ENCODE assay signal across 11 cellular contexts in the genomic region with DNA sequence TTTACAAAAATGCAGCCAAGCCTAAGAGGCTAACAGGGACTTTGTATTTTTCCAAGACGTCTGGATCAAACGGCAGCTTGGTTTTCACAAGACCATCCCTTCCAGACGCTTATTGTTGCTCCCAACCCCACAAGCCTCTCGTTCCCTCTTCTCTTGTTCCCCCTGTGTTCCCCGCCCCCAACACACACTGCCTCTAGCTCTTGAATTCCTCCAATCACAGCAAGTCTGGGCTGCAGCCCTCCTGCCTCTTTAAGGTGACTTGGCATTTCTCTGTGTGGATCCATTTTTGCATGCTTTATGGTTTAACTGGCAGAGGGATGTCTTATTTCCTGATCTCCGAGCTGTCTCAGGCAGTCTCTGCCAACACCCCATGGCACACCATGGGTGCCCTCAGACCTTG.
DNase-seq lines count a peak whose midpoint lies in the region; ATAC-seq, FAIRE-seq and TF ChIP-seq lines count a peak whose summit lies in the region.
"Had no signal": no experiment of that assay in that cellular context is flagged by ENCODE, and none has a peak within 500 bp of the region (broad histone marks: within the 10 kb centered on the region; RNA-seq: fewer than 3 reads in every experiment).

No MANE protein-coding gene starts in this region.

- DNase-seq in AG09309 (ENCODE audit: low read depth) (peak; percentile 32), NCI-H226 (peak; percentile 48), dermis blood vessel endothelial cell (peak; percentile 17), mesendoderm (peak; percentile 51), NCI-H526 (lab: John Stamatoyannopoulos, UW) (no peak), COR-L47 (lab: John Stamatoyannopoulos, UW) (no peak), H54 (ENCODE audit: insufficient read length, low spot score) (no peak)
- DNase-seq: NCI-H345 had no signal

- no peak overlapping the region for H3K9ac ChIP-seq in mesendoderm (ENCODE audit: low read length)

- H3K56ac ChIP-seq in mesendoderm (ENCODE audit: low read length), result peak overlapping the region; percentile 53

- H2BK120ac ChIP-seq in mesendoderm (ENCODE audit: low read depth, low read length), result no peak overlapping the region

- H4K8ac ChIP-seq in mesendoderm (ENCODE audit: low read depth, low read length), result no peak overlapping the region

- peak overlapping the region; percentile 58 for H2BK5ac ChIP-seq in mesendoderm (ENCODE audit: low read length)

- H3K23ac ChIP-seq in mesendoderm (ENCODE audit: low read length), result no peak overlapping the region

- TF ChIP-seq CTCF in AG09309 (IDR thresholded peaks at IDR 0.05; ENCODE audit: control insufficient read depth, insufficient read depth, low read depth, low read length, missing control alignments), result no peak

- WGBS in mesendoderm (ENCODE audit: extremely low coverage, insufficient coverage, low lambda C conversion rate), result no CpG with 5 or more reads among the region's 6 CpGs

- H3K36me3 ChIP-seq in mesendoderm (ENCODE audit: control insufficient read depth, insufficient read depth, low read length), result no peaks in the 10 kb centered on the region

- no peak overlapping the region for H4K5ac ChIP-seq in mesendoderm (ENCODE audit: low read length)

- no peak overlapping the region for H3K27ac ChIP-seq in mesendoderm (ENCODE audit: low read depth, low read length)

- TF ChIP-seq POLR2A in H54 (IDR thresholded peaks at IDR 0.05; ENCODE audit: low read depth, low read length), result no peak; the same call in 1 of the 2 replicates

- no peak overlapping the region for H3K18ac ChIP-seq in mesendoderm (ENCODE audit: low read length)

- ATAC-seq in HG03280 (IDR thresholded peaks at IDR 0.05; ENCODE audit: unreplicated experiment), result no peak
- ATAC-seq: activated CD4-positive, CD25-positive, alpha-beta regulatory T cell treated with anti-CD3 and anti-CD28 coated beads, Interleukin-2, amount 50 U/mL, for 24 hours had no signal

- H3K4me3 ChIP-seq in AG09309 (ENCODE audit: control insufficient read depth, low read depth, low read length) (no peak overlapping the region), mesendoderm (ENCODE audit: low read length) (no peak overlapping the region)

- H3K79me1 ChIP-seq in mesendoderm (ENCODE audit: low read length), result no peaks in the 10 kb centered on the region

- peaks cover 7% of the 10 kb centered on the region for H3K4me1 ChIP-seq in mesendoderm (ENCODE audit: control insufficient read depth, low read depth, low read length)

- H3K79me2 ChIP-seq in mesendoderm (ENCODE audit: control insufficient read depth, insufficient read depth, low read length), result no peaks in the 10 kb centered on the region

- H2BK15ac ChIP-seq in mesendoderm (replicated peaks; ENCODE audit: low read depth), result no peak overlapping the region

- H2AK5ac ChIP-seq in mesendoderm (ENCODE audit: low read length), result no peak overlapping the region

- H3K4ac ChIP-seq in mesendoderm (ENCODE audit: low read depth, low read length), result no peak overlapping the region

- no peak for FAIRE-seq in H54 (lab: Jason Lieb, UNC)
- FAIRE-seq: frontal cortex had no signal

- no peaks in the 10 kb centered on the region for H3K27me3 ChIP-seq in mesendoderm (ENCODE audit: insufficient read depth, low read length, poor library complexity)

- H3K4me2 ChIP-seq in mesendoderm (ENCODE audit: low read length), result no peak overlapping the region

Comparison
In these comparisons a context has a peak if more than half of its experiments do, and no peak if none do; other contexts are left out.
1. DNase-seq: peak in AG09309 (single experiment), NCI-H226 (single experiment), dermis blood vessel endothelial cell (single experiment) and mesendoderm (single experiment); none in NCI-H526 (0 of 2), COR-L47 (single experiment) and H54 (single experiment).